1 cellular context compared by ENCODE assay signal in the genomic region with DNA sequence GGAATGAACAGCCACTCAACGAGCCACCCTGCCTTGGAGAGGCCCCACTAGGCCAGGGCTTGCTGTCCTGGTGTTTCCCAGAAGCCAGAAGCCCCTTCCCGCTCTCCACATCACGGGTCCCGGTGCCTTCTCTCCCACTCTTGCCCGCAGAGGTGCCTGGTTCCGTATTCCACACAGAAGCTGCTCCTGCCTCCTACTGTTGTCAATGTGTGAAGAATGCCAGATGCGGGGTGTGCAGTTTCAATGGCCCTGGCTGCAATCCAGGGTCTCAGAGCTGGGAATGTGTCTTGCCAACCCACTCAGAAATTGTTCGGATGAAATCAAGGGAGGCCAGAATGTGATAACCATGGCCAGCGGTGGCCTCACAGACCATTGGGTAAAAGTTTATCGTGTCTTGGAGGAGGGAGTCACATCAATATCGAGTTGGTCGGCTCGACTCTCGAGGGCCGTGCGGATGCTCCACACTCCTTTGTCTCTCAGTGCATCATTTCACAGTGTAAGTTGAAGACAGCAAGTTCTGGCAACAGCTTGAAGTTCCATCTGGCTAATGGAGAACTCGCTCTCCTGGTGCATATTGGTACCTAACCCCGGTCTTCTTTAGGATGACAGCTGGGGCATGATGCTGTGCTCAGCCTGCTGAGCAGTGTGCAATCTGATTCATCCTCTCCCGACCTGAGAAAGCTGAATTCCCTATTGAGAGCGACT.
TF ChIP-seq lines count a peak whose summit lies in the region.

No MANE protein-coding gene starts in this region.

TF ChIP-seq in SK-N-SH, 30 proteins besides CTCF, POLR2A, EP300 and RAD21 (continued from another document):
- TF ChIP-seq RCOR1 (IDR thresholded peaks at IDR 0.05; ENCODE audit: low read length) = peak; percentile 63
